Comparison of ENCODE assay signal across 8 cellular contexts in the genomic region with DNA sequence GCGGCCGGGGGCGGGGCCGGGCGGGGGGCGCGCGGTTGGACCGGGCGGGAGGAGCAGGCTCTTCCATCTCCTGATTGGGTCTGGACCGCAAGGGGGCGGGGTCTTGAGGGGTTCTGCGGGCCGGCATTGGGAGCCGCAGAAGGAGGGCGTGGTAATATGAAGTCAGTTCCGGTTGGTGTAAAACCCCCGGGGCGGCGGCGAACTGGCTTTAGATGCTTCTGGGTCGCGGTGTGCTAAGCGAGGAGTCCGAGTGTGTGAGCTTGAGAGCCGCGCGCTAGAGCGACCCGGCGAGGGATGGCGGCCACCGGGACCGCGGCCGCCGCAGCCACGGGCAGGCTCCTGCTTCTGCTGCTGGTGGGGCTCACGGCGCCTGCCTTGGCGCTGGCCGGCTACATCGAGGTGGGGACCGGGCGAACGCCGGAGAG. TPM values are rescaled to one million over a fixed set of nuclear protein-coding genes. Genes with fewer than 3 reads are reported as not detected.
DNase-seq lines count a peak whose midpoint lies in the region; ATAC-seq and TF ChIP-seq lines count a peak whose summit lies in the region.

Gene APLP2 (plus strand): TSS at position 211 of the 425 bp plus-strand sequence. CDS start 84 bp downstream, at position 295.

- no peak for TF ChIP-seq CTCF in fibroblast of pulmonary artery (IDR thresholded peaks at IDR 0.05; ENCODE audit: low read length, missing control alignments)
- TF ChIP-seq CTCF in nephron (IDR thresholded peaks at IDR 0.05; ENCODE audit: unreplicated experiment in 3 of 3) = no peak

- peak; percentile 98 for ATAC-seq in stimulated activated naive CD8-positive, alpha-beta T cell treated with anti-CD3 and anti-CD28 coated beads, Interleukin-15, Interleukin-2, amounts not matched to agents 100 U/mL and 50 U/mL, for 24 hours

- H3K4me3 Mint-ChIP-seq in nephron = peak within 1 kb of the TSS; percentile 92 to 99 (median 97)

- peak; percentile 100 for DNase-seq in G401 (ENCODE audit: low spot score)
- DNase-seq in HAP-1 (ENCODE audit: low spot score in 2 of 2) = peak; percentile 95 to 100
- DNase-seq in MG63 = peak; percentile 99
- peak; percentile 97 to 99 for DNase-seq in SHP77 (lab: John Stamatoyannopoulos, UW)
- DNase-seq in activated effector memory CD4-positive, alpha-beta T cell treated with Interleukin-2 at 50 U/mL for 16 hours = peak; percentile 94
- DNase-seq in fibroblast of pulmonary artery (ENCODE audit: low read depth) = peak; percentile 98
- peak; percentile 97 for DNase-seq in stimulated activated naive CD8-positive, alpha-beta T cell treated with anti-CD3 and anti-CD28 coated beads, Interleukin-15, Interleukin-2, amounts not matched to agents 100 U/mL and 50 U/mL, for 24 hours

- H3K27me3 Mint-ChIP-seq in nephron (ENCODE audit: low read depth) = no peaks in the 10 kb centered on the region

- H3K27me3 ChIP-seq in HAP-1 (ENCODE audit: low read depth) = no peaks in the 10 kb centered on the region
- H3K27me3 ChIP-seq in MG63 = no peaks in the 10 kb centered on the region

- peak within 1 kb of the TSS; percentile 82 to 96 (median 94) for H3K27ac Mint-ChIP-seq in nephron

- H3K36me3 Mint-ChIP-seq in nephron (ENCODE audit: low read depth) = no peaks in the 10 kb centered on the region

- no peaks in the 10 kb centered on the region for H3K9me3 Mint-ChIP-seq in nephron

- H3K9me3 ChIP-seq in HAP-1 (no peaks in the 10 kb centered on the region), MG63 (no peaks in the 10 kb centered on the region)

- H3K36me3 ChIP-seq in HAP-1 (replicated peaks) (no peaks in the 10 kb centered on the region), MG63 (peaks cover 4% of the 10 kb centered on the region)

- peaks cover 11% of the 10 kb centered on the region for H3K4me1 ChIP-seq in HAP-1

- peaks cover 21% of the 10 kb centered on the region for H3K4me1 Mint-ChIP-seq in nephron

- H3K4me3 ChIP-seq in HAP-1 (peak within 1 kb of the TSS; percentile 66), MG63 (peak within 1 kb of the TSS; percentile 82), fibroblast of pulmonary artery (replicated peaks; ENCODE audit: low read depth, low read length) (peak within 1 kb of the TSS; percentile 75)

- in situ Hi-C loops in G401 (cut with HindIII; ENCODE audit: low sequenced_read_pairs) (no loop called here), HAP-1 (cut with MboI; ENCODE audit: low sequenced_read_pairs) (no loop called here)

RNA-seq across cellular contexts. Expression of gene APLP2, which starts in this region (rescaled TPM):
- 217 and 237 TPM in 2 replicates for total RNA-seq in G401 (2014; rRNA removed; shearing (Covaris generic))
- total RNA-seq in MG63 (2014; rRNA removed; shearing (Covaris generic); ENCODE audit: low replicate concordance) = 369 and 426 TPM in 2 replicates

Comparison
In these comparisons a context has a peak if more than half of its experiments do, and no peak if none do; other contexts are left out.
1. Peak in every context shown above with its lines: DNase-seq, ATAC-seq and H3K4me3 ChIP-seq.